19 cellular contexts compared by ENCODE assay signal in genomic region chr6:113376847-113377165, GRCh38.
"Had no signal": no experiment of that assay in that cellular context is flagged by ENCODE, and none has a peak within 500 bp of the region (broad histone marks: within the 10 kb centered on the region; RNA-seq: fewer than 3 reads in every experiment).

No MANE protein-coding gene starts in this region.

- ATAC-seq: activated T-cell treated with anti-CD3 and anti-CD28 coated beads, Interleukin-2, amount 50 U/mL, for 72 hours; left colon; lower lobe of right lung; psoas muscle; right cardiac atrium; stimulated activated naive B cell treated with anti-CD40 and anti-IgM and Interleukin-4, amounts not matched to agents 10 μg/mL and 1 μg/mL and 100 μg/mL, for 72 hours; T-helper 17 cell; upper lobe of right lung had no signal

- H3K4me2 ChIP-seq: neural progenitor cell had no signal

- H3K9ac ChIP-seq: neural progenitor cell had no signal

- H3K27ac Mint-ChIP-seq: activated naive CD4-positive, alpha-beta T cell treated with anti-CD3 and anti-CD28 coated beads, Interleukin-2, amount 50 U/mL, for 24 hours; activated T-cell treated with anti-CD3 and anti-CD28 coated beads, Interleukin-2, amount 50 U/mL, for 72 hours; neural progenitor cell; stimulated activated naive B cell treated with anti-CD40 and anti-IgM and Interleukin-4, amounts not matched to agents 10 μg/mL and 1 μg/mL and 100 μg/mL, for 72 hours; T-helper 17 cell had no signal

- H3K9me3 Mint-ChIP-seq: activated naive CD4-positive, alpha-beta T cell treated with anti-CD3 and anti-CD28 coated beads, Interleukin-2, amount 50 U/mL, for 24 hours; neural progenitor cell; stimulated activated naive B cell treated with anti-CD40 and anti-IgM and Interleukin-4, amounts not matched to agents 10 μg/mL and 1 μg/mL and 100 μg/mL, for 72 hours had no signal

- H3K9me3 ChIP-seq: adrenal gland, esophagus squamous epithelium, lower lobe of right lung, ovary, psoas muscle, spleen, upper lobe of right lung had no signal

- H3K27me3 Mint-ChIP-seq: activated naive CD4-positive, alpha-beta T cell treated with anti-CD3 and anti-CD28 coated beads, Interleukin-2, amount 50 U/mL, for 24 hours had no signal

- H3K27ac ChIP-seq: adrenal gland, esophagus squamous epithelium, lower lobe of right lung, neural progenitor cell, ovary, psoas muscle, spleen, upper lobe of right lung had no signal

- H3K4me1 ChIP-seq: lower lobe of right lung, neural progenitor cell, psoas muscle had no signal

- DNase-seq: activated CD4-positive, alpha-beta T cell treated with anti-CD3 and anti-CD28 coated beads, Interleukin-2, amount 50 U/mL, for 4 hours; activated gamma-delta T cell; activated T-cell treated with anti-CD3 and anti-CD28 coated beads, Interleukin-2, amount 50 U/mL, for 72 hours; adrenal gland; effector memory CD4-positive, alpha-beta T cell; esophagus squamous epithelium; glutamatergic neuron; hippocampal formation; left colon; lower lobe of right lung; ovary; psoas muscle; right cardiac atrium; spleen; stimulated activated naive B cell treated with anti-CD40 and anti-IgM and Interleukin-4, amounts not matched to agents 10 μg/mL and 1 μg/mL and 100 μg/mL, for 72 hours; T-helper 17 cell; upper lobe of right lung had no signal

- H3K36me3 ChIP-seq: adrenal gland, esophagus squamous epithelium, lower lobe of right lung, neural progenitor cell, ovary, spleen, upper lobe of right lung had no signal

- H3K36me3 Mint-ChIP-seq: activated naive CD4-positive, alpha-beta T cell treated with anti-CD3 and anti-CD28 coated beads, Interleukin-2, amount 50 U/mL, for 24 hours; neural progenitor cell; stimulated activated naive B cell treated with anti-CD40 and anti-IgM and Interleukin-4, amounts not matched to agents 10 μg/mL and 1 μg/mL and 100 μg/mL, for 72 hours had no signal

- H3K4me3 ChIP-seq: adrenal gland, esophagus squamous epithelium, lower lobe of right lung, neural progenitor cell, ovary, psoas muscle, spleen, upper lobe of right lung had no signal

- H3K4me3 Mint-ChIP-seq: activated naive CD4-positive, alpha-beta T cell treated with anti-CD3 and anti-CD28 coated beads, Interleukin-2, amount 50 U/mL, for 24 hours; activated T-cell treated with anti-CD3 and anti-CD28 coated beads, Interleukin-2, amount 50 U/mL, for 72 hours; neural progenitor cell; stimulated activated naive B cell treated with anti-CD40 and anti-IgM and Interleukin-4, amounts not matched to agents 10 μg/mL and 1 μg/mL and 100 μg/mL, for 72 hours; T-helper 17 cell had no signal

- H3K4me1 Mint-ChIP-seq: activated naive CD4-positive, alpha-beta T cell treated with anti-CD3 and anti-CD28 coated beads, Interleukin-2, amount 50 U/mL, for 24 hours; T-helper 17 cell had no signal

- H3K27me3 ChIP-seq: adrenal gland, esophagus squamous epithelium, neural progenitor cell, ovary, spleen, upper lobe of right lung had no signal
